ENCODE assay signal across 1 cellular context in the genomic region with DNA sequence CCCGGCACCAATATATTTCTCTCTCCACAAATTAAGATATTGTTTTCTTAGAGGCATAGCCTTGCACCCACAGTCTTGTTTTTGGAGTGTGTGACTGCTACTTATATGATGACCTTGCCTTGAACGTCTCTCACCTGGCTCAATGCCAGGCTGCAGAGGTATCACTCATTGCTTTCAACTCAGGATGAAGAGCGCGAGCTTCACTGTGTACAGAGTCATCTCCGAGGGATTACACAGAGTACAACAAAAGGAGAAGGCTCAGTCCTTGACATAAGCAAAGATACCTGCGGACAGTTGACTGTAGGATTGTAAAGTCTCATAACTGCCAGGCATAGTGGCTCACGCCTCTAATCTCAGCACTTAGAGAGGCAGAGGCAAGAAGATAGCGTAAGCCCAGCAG.
TF ChIP-seq lines count a peak whose summit lies in the region.

No MANE protein-coding gene starts in this region.

TF ChIP-seq in HepG2, 621 proteins besides CTCF, POLR2A, EP300 and RAD21 (continued from another document):
- TF ChIP-seq, protein P1, sequence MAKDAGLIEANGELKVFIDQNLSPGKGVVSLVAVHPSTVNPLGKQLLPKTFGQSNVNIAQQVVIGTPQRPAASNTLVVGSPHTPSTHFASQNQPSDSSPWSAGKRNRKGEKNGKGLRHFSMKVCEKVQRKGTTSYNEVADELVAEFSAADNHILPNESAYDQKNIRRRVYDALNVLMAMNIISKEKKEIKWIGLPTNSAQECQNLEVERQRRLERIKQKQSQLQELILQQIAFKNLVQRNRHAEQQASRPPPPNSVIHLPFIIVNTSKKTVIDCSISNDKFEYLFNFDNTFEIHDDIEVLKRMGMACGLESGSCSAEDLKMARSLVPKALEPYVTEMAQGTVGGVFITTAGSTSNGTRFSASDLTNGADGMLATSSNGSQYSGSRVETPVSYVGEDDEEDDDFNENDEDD (CRISPR knock-in tag; IDR thresholded peaks at IDR 0.05; ENCODE audit: borderline replicate concordance) = no peak
- no peak for TF ChIP-seq STAG1 (CRISPR knock-in tag; IDR thresholded peaks at IDR 0.05)
- TF ChIP-seq HDAC2 (CRISPR knock-in tag; IDR thresholded peaks at IDR 0.05) = peak; percentile 31; the same call in 1 of the 2 replicates
- no peak for TF ChIP-seq ZBTB1 (CRISPR knock-in tag; IDR thresholded peaks at IDR 0.05; ENCODE audit: borderline replicate concordance)
- no peak for TF ChIP-seq CAMTA2 (CRISPR knock-in tag; IDR thresholded peaks at IDR 0.05; ENCODE audit: borderline replicate concordance)
- TF ChIP-seq, protein P2, sequence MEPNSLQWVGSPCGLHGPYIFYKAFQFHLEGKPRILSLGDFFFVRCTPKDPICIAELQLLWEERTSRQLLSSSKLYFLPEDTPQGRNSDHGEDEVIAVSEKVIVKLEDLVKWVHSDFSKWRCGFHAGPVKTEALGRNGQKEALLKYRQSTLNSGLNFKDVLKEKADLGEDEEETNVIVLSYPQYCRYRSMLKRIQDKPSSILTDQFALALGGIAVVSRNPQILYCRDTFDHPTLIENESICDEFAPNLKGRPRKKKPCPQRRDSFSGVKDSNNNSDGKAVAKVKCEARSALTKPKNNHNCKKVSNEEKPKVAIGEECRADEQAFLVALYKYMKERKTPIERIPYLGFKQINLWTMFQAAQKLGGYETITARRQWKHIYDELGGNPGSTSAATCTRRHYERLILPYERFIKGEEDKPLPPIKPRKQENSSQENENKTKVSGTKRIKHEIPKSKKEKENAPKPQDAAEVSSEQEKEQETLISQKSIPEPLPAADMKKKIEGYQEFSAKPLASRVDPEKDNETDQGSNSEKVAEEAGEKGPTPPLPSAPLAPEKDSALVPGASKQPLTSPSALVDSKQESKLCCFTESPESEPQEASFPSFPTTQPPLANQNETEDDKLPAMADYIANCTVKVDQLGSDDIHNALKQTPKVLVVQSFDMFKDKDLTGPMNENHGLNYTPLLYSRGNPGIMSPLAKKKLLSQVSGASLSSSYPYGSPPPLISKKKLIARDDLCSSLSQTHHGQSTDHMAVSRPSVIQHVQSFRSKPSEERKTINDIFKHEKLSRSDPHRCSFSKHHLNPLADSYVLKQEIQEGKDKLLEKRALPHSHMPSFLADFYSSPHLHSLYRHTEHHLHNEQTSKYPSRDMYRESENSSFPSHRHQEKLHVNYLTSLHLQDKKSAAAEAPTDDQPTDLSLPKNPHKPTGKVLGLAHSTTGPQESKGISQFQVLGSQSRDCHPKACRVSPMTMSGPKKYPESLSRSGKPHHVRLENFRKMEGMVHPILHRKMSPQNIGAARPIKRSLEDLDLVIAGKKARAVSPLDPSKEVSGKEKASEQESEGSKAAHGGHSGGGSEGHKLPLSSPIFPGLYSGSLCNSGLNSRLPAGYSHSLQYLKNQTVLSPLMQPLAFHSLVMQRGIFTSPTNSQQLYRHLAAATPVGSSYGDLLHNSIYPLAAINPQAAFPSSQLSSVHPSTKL (CRISPR knock-in tag; IDR thresholded peaks at IDR 0.05) = peak; percentile 87
- TF ChIP-seq TCF7 (IDR thresholded peaks at IDR 0.05; ENCODE audit: low read depth) = peak; percentile 51; the same call in 1 of the 2 replicates
- TF ChIP-seq NPAS2 (CRISPR knock-in tag; IDR thresholded peaks at IDR 0.05; ENCODE audit: borderline replicate concordance) = no peak
- TF ChIP-seq ZNF234 (CRISPR knock-in tag; conservative IDR thresholded peaks at IDR 0.05) = no peak
- TF ChIP-seq NONO (IDR thresholded peaks at IDR 0.05) = no peak
- TF ChIP-seq NONO (CRISPR knock-in tag; conservative IDR thresholded peaks at IDR 0.05) = no peak
- no peak for TF ChIP-seq SRSF4 (IDR thresholded peaks at IDR 0.05; ENCODE audit: low read depth, low read length, poor library complexity, severe bottlenecking)
- TF ChIP-seq NR2F1 (CRISPR knock-in tag; IDR thresholded peaks at IDR 0.05) = no peak
- TF ChIP-seq ZMYM4 (CRISPR knock-in tag; IDR thresholded peaks at IDR 0.05) = peak; percentile 69
- TF ChIP-seq, protein P3, sequence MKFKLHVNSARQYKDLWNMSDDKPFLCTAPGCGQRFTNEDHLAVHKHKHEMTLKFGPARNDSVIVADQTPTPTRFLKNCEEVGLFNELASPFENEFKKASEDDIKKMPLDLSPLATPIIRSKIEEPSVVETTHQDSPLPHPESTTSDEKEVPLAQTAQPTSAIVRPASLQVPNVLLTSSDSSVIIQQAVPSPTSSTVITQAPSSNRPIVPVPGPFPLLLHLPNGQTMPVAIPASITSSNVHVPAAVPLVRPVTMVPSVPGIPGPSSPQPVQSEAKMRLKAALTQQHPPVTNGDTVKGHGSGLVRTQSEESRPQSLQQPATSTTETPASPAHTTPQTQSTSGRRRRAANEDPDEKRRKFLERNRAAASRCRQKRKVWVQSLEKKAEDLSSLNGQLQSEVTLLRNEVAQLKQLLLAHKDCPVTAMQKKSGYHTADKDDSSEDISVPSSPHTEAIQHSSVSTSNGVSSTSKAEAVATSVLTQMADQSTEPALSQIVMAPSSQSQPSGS (CRISPR knock-in tag; IDR thresholded peaks at IDR 0.05) = no peak
- no peak for TF ChIP-seq TARDBP (CRISPR knock-in tag; IDR thresholded peaks at IDR 0.05)
- no peak for TF ChIP-seq TP53 (CRISPR knock-in tag; conservative IDR thresholded peaks at IDR 0.05)
- no peak for TF ChIP-seq ZBTB8A (CRISPR knock-in tag; IDR thresholded peaks at IDR 0.05; ENCODE audit: borderline replicate concordance, low read depth)
- TF ChIP-seq ZBTB38 (CRISPR knock-in tag; IDR thresholded peaks at IDR 0.05) = peak; percentile 70; the same call in 1 of the 2 replicates
- no peak for TF ChIP-seq ZNF354B (CRISPR knock-in tag; IDR thresholded peaks at IDR 0.05)
- TF ChIP-seq HOXD1 (CRISPR knock-in tag; IDR thresholded peaks at IDR 0.05) = no peak
